8 cellular contexts compared by ENCODE assay signal in the genomic region with DNA sequence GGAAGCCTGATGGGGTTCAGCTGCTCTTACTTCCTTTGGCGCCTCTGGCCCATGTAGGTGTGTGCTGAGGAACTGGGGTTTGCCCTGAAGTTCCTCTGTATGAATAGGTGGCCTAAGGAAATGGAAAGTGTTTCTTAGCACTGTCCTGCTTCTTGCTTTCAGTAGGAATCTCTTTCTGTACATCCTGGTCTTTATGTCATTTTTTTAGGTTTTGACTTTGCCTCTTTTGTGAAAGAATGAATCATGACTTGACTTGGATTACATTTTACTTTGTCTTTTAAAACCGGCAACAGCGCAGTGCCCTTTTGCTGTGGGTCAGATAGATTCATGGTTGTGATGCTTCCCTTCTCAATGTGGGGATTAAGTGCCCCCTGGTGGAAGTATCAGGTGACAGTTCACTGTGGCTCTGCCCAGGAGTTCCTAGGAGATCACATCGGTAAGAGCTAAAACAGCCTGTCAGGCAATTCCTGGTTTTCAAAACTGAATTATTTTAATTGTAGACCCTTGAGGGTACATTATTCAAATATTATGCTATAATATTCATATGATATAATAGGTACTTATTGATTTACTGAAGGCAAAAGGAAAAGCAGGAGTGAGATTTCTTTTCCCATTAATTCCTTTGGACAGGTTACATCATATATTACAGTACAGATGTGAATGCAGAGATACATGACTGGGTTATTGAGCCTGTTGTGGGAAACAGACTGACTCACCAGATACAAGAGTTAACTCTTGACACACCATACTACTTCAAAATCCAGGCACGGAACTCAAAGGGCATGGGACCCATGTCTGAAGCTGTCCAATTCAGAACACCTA.
A peak's percentile ranks its signal among the peaks of the same experiment; 100 is the strongest.
DNase-seq lines count a peak whose midpoint lies in the region; ATAC-seq and TF ChIP-seq lines count a peak whose summit lies in the region.

No MANE protein-coding gene starts in this region.

- intact Hi-C loops in CD14-positive monocyte (cut with micrococcal nuclease): loop anchor here in 1 of 2 donors (5.0 kb wide), 1 partner anchor 551 kb away; no protein-coding TSS in a partner anchor

- H3K4ac ChIP-seq in H9 (ENCODE audit: low read depth, low read length): no peak overlapping the region

- no peak overlapping the region for H4K91ac ChIP-seq in H9 (ENCODE audit: insufficient read length, low read depth, low read length)

- H3K4me1 ChIP-seq in H9 (ENCODE audit: insufficient read depth, low read length): 0 out of 2 replicates have a peak, but pooled peaks cover 2% of the 10 kb centered on the region

- H3K9me3 Mint-ChIP-seq in CD14-positive monocyte (peaks cover 0 to 1% (median 0%) of the 10 kb centered on the region in 7 donors), H9 (no peaks in the 10 kb centered on the region), endothelial cell (ENCODE audit: unreplicated experiment) (no peaks in the 10 kb centered on the region)

- no peaks in the 10 kb centered on the region for H3K79me2 ChIP-seq in H9 (ENCODE audit: insufficient read depth, low read length)

- H3T11ph ChIP-seq in H9 (ENCODE audit: low read length): no peak overlapping the region

- DNase-seq in CD14-positive monocyte (ENCODE audit: low spot score): no peak
- DNase-seq in H9: peak; percentile 66
- peak; percentile 62 for DNase-seq in NCI-H2227 (lab: John Stamatoyannopoulos, UW; ENCODE audit: unreplicated experiment)
- DNase-seq in activated CD4-positive, alpha-beta T cell treated with anti-CD3 and anti-CD28 coated beads, Interleukin-2, amount 50 U/mL, for 4 hours: peak; percentile 17 to 28
- peak; percentile 64 for DNase-seq in endothelial cell (ENCODE audit: low spot score)
- peak; percentile 67 for DNase-seq in midbrain (lab: John Stamatoyannopoulos, UW)
- peak; percentile 15 for DNase-seq in stimulated activated naive CD4-positive, alpha-beta T cell treated with Interleukin-2 at 50 U/mL for 16 hours (lab: John Stamatoyannopoulos, UW)

- H4K8ac ChIP-seq in H9 (replicated peaks; ENCODE audit: insufficient read length, low read depth, low read length): no peak overlapping the region

- no peak overlapping the region for H3K27ac ChIP-seq in H9 (ENCODE audit: insufficient read length, low read depth, low read length)

- H3K27ac Mint-ChIP-seq in CD14-positive monocyte: no peak overlapping the region
- peak overlapping the region in 2 of 3 experiments; percentile 42 to 82; a peak in 4 of 7 replicates for H3K27ac Mint-ChIP-seq in H9
- peak overlapping the region; percentile 44 for H3K27ac Mint-ChIP-seq in endothelial cell (ENCODE audit: unreplicated experiment)

- WGBS in H9 (ENCODE audit: extremely low coverage, insufficient read length, low lambda C conversion rate): no CpG with 5 or more reads among the region's 5 CpGs

- H2BK12ac ChIP-seq in H9 (ENCODE audit: insufficient read length, low read depth, low read length): no peak overlapping the region

- H3K36me3 Mint-ChIP-seq in CD14-positive monocyte: no peaks in the 10 kb centered on the region
- peaks cover 6 to 29% (median 26%) of the 10 kb centered on the region in 3 experiments for H3K36me3 Mint-ChIP-seq in H9 (ENCODE audit: insufficient read depth in 1 of 3, low read depth in 3 of 3)
- H3K36me3 Mint-ChIP-seq in endothelial cell (ENCODE audit: low read depth, unreplicated experiment): peaks cover 22% of the 10 kb centered on the region

- no peaks in the 10 kb centered on the region for H4K20me1 ChIP-seq in H9 (ENCODE audit: control insufficient read depth, insufficient read depth, insufficient read length)

- no peak overlapping the region for H2AK5ac ChIP-seq in H9 (ENCODE audit: insufficient read length, low read length)

- peaks cover 14 to 18% (median 15%) of the 10 kb centered on the region in 3 donors for H3K27me3 Mint-ChIP-seq in CD14-positive monocyte (ENCODE audit: low read depth in 3 of 3)
- H3K27me3 Mint-ChIP-seq in H9 (ENCODE audit: low read depth): no peaks in the 10 kb centered on the region
- H3K27me3 Mint-ChIP-seq in endothelial cell (ENCODE audit: unreplicated experiment): peaks cover 2% of the 10 kb centered on the region

- no peak overlapping the region for H3K18ac ChIP-seq in H9 (ENCODE audit: insufficient read length, low read depth, low read length)

- no peak overlapping the region for H2BK120ac ChIP-seq in H9 (ENCODE audit: low read depth, low read length, poor library complexity, severe bottlenecking)

- no peak overlapping the region for H3K9ac ChIP-seq in H9 (ENCODE audit: extremely low read depth, insufficient read length, low read length)

- H3K23ac ChIP-seq in H9 (ENCODE audit: insufficient read length, low read depth, low read length): no peak overlapping the region

- no peaks in the 10 kb centered on the region for H3K27me3 ChIP-seq in H9 (ENCODE audit: insufficient read depth, low read length)

- H3K4me1 Mint-ChIP-seq in CD14-positive monocyte: peaks cover 2% of the 10 kb centered on the region
- peaks cover 4 to 7% of the 10 kb centered on the region in 2 experiments for H3K4me1 Mint-ChIP-seq in H9
- peaks cover 8% of the 10 kb centered on the region for H3K4me1 Mint-ChIP-seq in endothelial cell (ENCODE audit: unreplicated experiment)

- TF ChIP-seq CTCF in CD14-positive monocyte (IDR thresholded peaks at IDR 0.05) (peak; percentile 84), H9 (conservative IDR thresholded peaks at IDR 0.05) (peak; percentile 90), endothelial cell (IDR thresholded peaks at IDR 0.05; ENCODE audit: unreplicated experiment) (peak; percentile 79)

- H3K23me2 ChIP-seq in H9 (ENCODE audit: insufficient read length, low read depth, low read length, poor library complexity, severe bottlenecking): no peaks in the 10 kb centered on the region

- H3K56ac ChIP-seq in H9 (ENCODE audit: insufficient read length, low read depth, low read length): no peak overlapping the region

- H3K79me1 ChIP-seq in H9 (ENCODE audit: insufficient read depth, low read depth, low read length, poor library complexity, severe bottlenecking): no peaks in the 10 kb centered on the region

- no peak overlapping the region for H2BK20ac ChIP-seq in H9 (ENCODE audit: low read depth, low read length, poor library complexity, severe bottlenecking)

- no peak overlapping the region for H2BK5ac ChIP-seq in H9 (ENCODE audit: insufficient read length, low read length)

- no peak overlapping the region for H4K5ac ChIP-seq in H9 (ENCODE audit: insufficient read length, low read depth, low read length)

- H3K4me3 Mint-ChIP-seq in CD14-positive monocyte (peak overlapping the region in 1 of 2 donors; percentile 70), H9 (0 out of 5 replicates have a peak overlapping the region, but pooled peaks of 1 of the 2 experiments have one; percentile 7), endothelial cell (ENCODE audit: unreplicated experiment) (no peak overlapping the region)

- H2BK15ac ChIP-seq in H9 (ENCODE audit: low read depth, low read length): no peak overlapping the region

- H3K9me3 ChIP-seq in H9 (ENCODE audit: control insufficient read depth, low read depth, low read length): no peaks in the 10 kb centered on the region

- H2AFZ ChIP-seq in H9 (ENCODE audit: low read length): no peak overlapping the region

- H3K4me2 ChIP-seq in H9 (ENCODE audit: insufficient read depth, insufficient read length, low read length): no peak overlapping the region

- no peak overlapping the region for H3K14ac ChIP-seq in H9 (ENCODE audit: insufficient read depth, low read length)

- ATAC-seq in HG03139 (IDR thresholded peaks at IDR 0.05; ENCODE audit: unreplicated experiment): no peak

Comparison
In these comparisons a context has a peak if more than half of its experiments do, and no peak if none do; other contexts are left out.
1. H3K27ac Mint-ChIP-seq: peak in H9 (2 of 3) and endothelial cell (single experiment); none in CD14-positive monocyte (0 of 7).
2. Peak in every context shown above with its lines, with median percentiles within 50 percentile points of each other: CTCF ChIP-seq.